ENCODE assay signal across 8 cellular contexts in genomic region chr5:74767579-74767913, GRCh38. TPM values are rescaled to one million over a fixed set of nuclear protein-coding genes. Genes with fewer than 3 reads are reported as not detected.
A peak's percentile ranks its signal among the peaks of the same experiment; 100 is the strongest.
DNase-seq lines count a peak whose midpoint lies in the region; ATAC-seq and TF ChIP-seq lines count a peak whose summit lies in the region.

No MANE protein-coding gene starts in this region.

- no peak for TF ChIP-seq CTCF in BJ (IDR thresholded peaks at IDR 0.05; ENCODE audit: insufficient read depth, low read depth, low read length)
- TF ChIP-seq CTCF in liver (IDR thresholded peaks at IDR 0.05; ENCODE audit: low read depth, low read length, missing input control): no peak
- no peak for TF ChIP-seq CTCF in tibial nerve (IDR thresholded peaks at IDR 0.05)

- peak overlapping the region; percentile 2 to 81 for H3K9ac ChIP-seq in liver (ENCODE audit: low read depth in 1 of 2, low read length in 2 of 2)

- peak overlapping the region; percentile 72 to 86 for H3K27ac ChIP-seq in liver (ENCODE audit: low read depth in 1 of 2, low read length in 2 of 2)
- H3K27ac ChIP-seq in tibial nerve: peak overlapping the region in 3 of 4 donors; percentile 77 to 86 (median 80)

- WGBS in liver: under 1% methylated on average over 9 of the region's 9 CpGs
- WGBS in tibial nerve, 2 donors: 0% methylated on average over 9 of the region's 9 CpGs

- POLR2A ChIA-PET in BJ (lab: Charles Lee): no interaction called here

- peaks cover 6 to 26% (median 23%) of the 10 kb centered on the region in 4 donors for H3K4me1 ChIP-seq in liver (ENCODE audit: control insufficient read depth in 4 of 4, insufficient read depth in 4 of 4, low read length in 3 of 4)
- peaks cover 0 to 45% (median 22%) of the 10 kb centered on the region in 4 donors for H3K4me1 ChIP-seq in tibial nerve

- H3K36me3 ChIP-seq in BJ (ENCODE audit: control insufficient read depth, insufficient read depth, low read length) (no peaks in the 10 kb centered on the region), liver (ENCODE audit: control insufficient read depth in 4 of 4, insufficient read depth in 3 of 4, low read depth in 1 of 4, low read length in 3 of 4) (peaks cover 4 to 20% (median 13%) of the 10 kb centered on the region in 4 donors), tibial nerve (peaks cover 0 to 36% (median 13%) of the 10 kb centered on the region in 3 donors)

- TF ChIP-seq POLR2A in tibial nerve (IDR thresholded peaks at IDR 0.05): no peak

- H3K27me3 ChIP-seq in BJ (ENCODE audit: control insufficient read depth, insufficient read depth, low read length): no peaks in the 10 kb centered on the region
- H3K27me3 ChIP-seq in liver (ENCODE audit: control insufficient read depth in 4 of 4, insufficient read depth in 4 of 4, low read length in 3 of 4): no peaks in the 10 kb centered on the region
- no peaks in the 10 kb centered on the region for H3K27me3 ChIP-seq in tibial nerve

- H3K4me3 ChIP-seq in BJ (ENCODE audit: low read depth, low read length) (peak overlapping the region; percentile 95), liver (ENCODE audit: low read depth in 1 of 3, low read length in 3 of 3) (peak overlapping the region; percentile 86 to 100 (median 96)), tibial nerve (peak overlapping the region; percentile 67 to 86 (median 82))

- H3K9me3 ChIP-seq in liver (ENCODE audit: control insufficient read depth in 4 of 4, low read length in 3 of 4) (no peaks in the 10 kb centered on the region), tibial nerve (no peaks in the 10 kb centered on the region)

- ATAC-seq in GM18508 (IDR thresholded peaks at IDR 0.05; ENCODE audit: insufficient read depth, unreplicated experiment): peak; percentile 16
- peak; percentile 14 for ATAC-seq in HG02981 (IDR thresholded peaks at IDR 0.05; ENCODE audit: unreplicated experiment)

- CTCF ChIA-PET in BJ (lab: Yijun Ruan, JAX): interaction anchor here (1.0 kb wide), 1 partner anchor 34 kb away, joined by 6 read pairs; no protein-coding TSS in a partner anchor

- DNase-seq in BJ (ENCODE audit: low read depth): no peak
- peak; percentile 30 for DNase-seq in RPMI8226
- DNase-seq in dedifferentiated amniotic fluid mesenchymal stem cell (ENCODE audit: extremely low spot score): peak; percentile 27
- no peak for DNase-seq in tibial nerve (ENCODE audit: low spot score in 2 of 2)
- DNase-seq in DMS153 (lab: John Stamatoyannopoulos, UW): no peak

- TF ChIP-seq EP300 in tibial nerve (IDR thresholded peaks at IDR 0.05): no peak

- no peak for TF ChIP-seq RAD21 in liver (IDR thresholded peaks at IDR 0.05)

TF ChIP-seq in liver, 16 proteins besides CTCF, POLR2A, EP300 and RAD21:
- TF ChIP-seq RXRA (IDR thresholded peaks at IDR 0.05) (no peak), SP1 (IDR thresholded peaks at IDR 0.05) (no peak), YY1 (IDR thresholded peaks at IDR 0.05) (peak; percentile 1)

RNA-seq across cellular contexts. Expression of gene NSA2, which starts 0.5 kb away (rescaled TPM):
- polyA plus RNA-seq in BJ (2011; rRNA removed) (11.7 and 66.8 TPM in 2 replicates), liver (10 to 100 TPM; 32.1 to 54.7 TPM)
- 4.0 and 7.1 TPM in 2 replicates for polyA minus RNA-seq in BJ (2011; rRNA and poly(A)+ RNA removed)
- total RNA-seq in liver (10 to 100 TPM; 26.7 to 31.4 TPM), tibial nerve (100 to 1,000 TPM in 2 of 4 donors, 10 to 100 TPM in 2; 41.8 to 116 (median 93.2) TPM)

RNA-seq across cellular contexts. Expression of gene GFM2, which starts 0.6 kb away (rescaled TPM):
- 19.3 and 35.6 TPM in 2 replicates for polyA plus RNA-seq in BJ (2011; rRNA removed)
- 14.7 and 16.8 TPM in 2 replicates for polyA minus RNA-seq in BJ (2011; rRNA and poly(A)+ RNA removed)
- 10 to 100 TPM; 33.9 to 41.0 TPM for total RNA-seq in liver
- polyA plus RNA-seq in liver: 10 to 100 TPM; 14.6 to 15.5 TPM
- total RNA-seq in tibial nerve: 10 to 100 TPM; 15.5 to 19.7 (median 16.7) TPM

Comparison
In these comparisons a context has a peak if more than half of its experiments do, and no peak if none do; other contexts are left out.
1. DNase-seq: peak in RPMI8226 (single experiment) and dedifferentiated amniotic fluid mesenchymal stem cell (single experiment); none in BJ (single experiment), tibial nerve (0 of 2) and DMS153 (single experiment).
2. Peak in every context shown above with its lines, with median percentiles within 50 percentile points of each other: H3K4me3 ChIP-seq.